Comparison of ENCODE assay signal across 20 cellular contexts in genomic region chr5:2800035-2800434, GRCh38. TPM values are rescaled to one million over a fixed set of nuclear protein-coding genes. Genes with fewer than 3 reads are reported as not detected.
"Had no signal": no experiment of that assay in that cellular context is flagged by ENCODE, and none has a peak within 500 bp of the region (broad histone marks: within the 10 kb centered on the region; RNA-seq: fewer than 3 reads in every experiment).

No MANE protein-coding gene starts in this region.

- DNase-seq: dermis blood vessel endothelial cell; dorsolateral prefrontal cortex; effector CD4-positive, alpha-beta T cell; effector memory CD4-positive, alpha-beta T cell; esophagus squamous epithelium; foreskin fibroblast; foreskin melanocyte; gastrocnemius medialis; glutamatergic neuron; head of caudate nucleus; heart right ventricle; hippocampal formation; left cardiac atrium; left lung; left ventricle myocardium superior; lower lobe of right lung; mesenchymal stem cell; midbrain had no signal

RNA-seq across cellular contexts. Expression of gene IRX2, which starts 48.6 kb away (rescaled TPM):
- total RNA-seq: endothelial cell of umbilical vein, mononuclear cell had no signal
